ENCODE assay signal across 27 cellular contexts in the genomic region with DNA sequence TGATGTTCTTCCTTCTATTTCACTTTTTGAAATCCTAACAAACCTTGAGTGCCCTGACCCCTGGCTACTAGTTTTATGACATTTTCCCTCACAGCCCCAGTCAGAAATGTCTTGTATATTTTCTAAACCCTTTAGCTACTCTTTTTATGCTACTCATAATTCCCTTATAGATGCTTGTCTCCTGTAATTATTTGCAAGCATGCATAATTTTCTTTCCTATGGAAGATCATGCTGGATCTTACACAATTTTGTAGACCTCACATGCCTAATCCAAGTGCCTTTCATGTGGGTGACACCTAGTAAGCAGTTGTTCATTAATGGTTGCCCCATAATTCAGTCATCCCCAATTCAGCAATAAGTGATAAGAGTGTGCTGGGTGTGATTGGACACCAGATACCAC.
"Had no signal": no experiment of that assay in that cellular context is flagged by ENCODE, and none has a peak within 500 bp of the region (broad histone marks: within the 10 kb centered on the region; RNA-seq: fewer than 3 reads in every experiment).

No MANE protein-coding gene starts in this region.

- H3K9me3 ChIP-seq: stomach, suprapubic skin, testis, thoracic aorta, thyroid gland, tibial artery, tibial nerve, transverse colon, upper lobe of left lung, upper lobe of right lung, uterus, vagina had no signal

- H3K36me3 ChIP-seq: stomach, suprapubic skin, thoracic aorta, thyroid gland, tibial artery, tibial nerve, upper lobe of left lung, upper lobe of right lung, uterus, vagina had no signal

- H3K27me3 ChIP-seq: stomach, suprapubic skin, testis, thyroid gland, tibial artery, tibial nerve, transverse colon, upper lobe of left lung, upper lobe of right lung, uterus, vagina had no signal

- H3K27ac ChIP-seq: stomach, suprapubic skin, testis, thoracic aorta, thyroid gland, tibial artery, tibial nerve, transverse colon, upper lobe of left lung, upper lobe of right lung, uterus, vagina had no signal

- DNase-seq: stimulated activated CD4-positive, alpha-beta T cell treated with anti-CD3 and anti-CD28 coated beads, Interleukin-2, amount 100 ng/mL, for 48 hours; stimulated activated CD4-positive, alpha-beta T cell treated with anti-CD3 and anti-CD28 coated beads, Interleukin-4, amount 100 ng/mL, for 1 hour; stimulated activated CD4-positive, alpha-beta T cell treated with anti-CD3 and anti-CD28 coated beads, Interleukin-4, amount 100 ng/mL, for 24 hours; stimulated activated CD4-positive, alpha-beta T cell treated with anti-CD3 and anti-CD28 coated beads, Interleukin-4, amount 100 ng/mL, for 4 hours; stimulated activated CD8-positive, alpha-beta memory T cell treated with anti-CD3 and anti-CD28 coated beads, Interleukin-4, amount 100 ng/mL, for 48 hours; stimulated activated naive B cell treated with anti-CD40 and anti-IgM and Interleukin-4, amounts not matched to agents 10 μg/mL and 1 μg/mL and 100 μg/mL, for 72 hours; stimulated activated naive CD4-positive, alpha-beta T cell; stimulated activated naive CD4-positive, alpha-beta T cell treated with Interleukin-2 at 50 U/mL for 16 hours; stimulated activated naive CD8-positive, alpha-beta T cell treated with anti-CD3 and anti-CD28 coated beads, Interleukin-15, amount 100 ng/mL, for 72 hours; stimulated activated naive CD8-positive, alpha-beta T cell treated with anti-CD3 and anti-CD28 coated beads, Interleukin-15, Interleukin-2, amounts not matched to agents 100 U/mL and 50 U/mL, for 24 hours; stomach; substantia nigra; testis; thyroid gland; tibial artery; transverse colon; trophoblast cell; upper lobe of left lung; upper lobe of right lung; uterus had no signal

- ATAC-seq: stimulated activated effector memory CD8-positive, alpha-beta T cell treated with anti-CD3 and anti-CD28 coated beads, Interleukin-12 subunit alpha, Interleukin-12 subunit beta, amount 100 ng/mL, for 72 hours; stimulated activated memory B cell treated with anti-CD40 and anti-IgM and Interleukin-4, amounts not matched to agents 10 μg/mL and 1 μg/mL and 100 μg/mL, for 72 hours; stimulated activated naive B cell treated with anti-CD40 and anti-IgM and Interleukin-4, amounts not matched to agents 10 μg/mL and 1 μg/mL and 100 μg/mL, for 72 hours; stimulated activated naive CD8-positive, alpha-beta T cell treated with anti-CD3 and anti-CD28 coated beads, Interleukin-15, amount 100 ng/mL, for 72 hours; stimulated activated naive CD8-positive, alpha-beta T cell treated with anti-CD3 and anti-CD28 coated beads, Interleukin-15, Interleukin-2, amounts not matched to agents 100 U/mL and 50 U/mL, for 24 hours; upper lobe of right lung had no signal

- FAIRE-seq: urothelium cell line had no signal

- H3K4me3 ChIP-seq: stomach, suprapubic skin, testis, thoracic aorta, thyroid gland, tibial artery, tibial nerve, transverse colon, upper lobe of left lung, upper lobe of right lung, uterus, vagina had no signal
